Comparison of ENCODE assay signal across 8 cellular contexts in the genomic region with DNA sequence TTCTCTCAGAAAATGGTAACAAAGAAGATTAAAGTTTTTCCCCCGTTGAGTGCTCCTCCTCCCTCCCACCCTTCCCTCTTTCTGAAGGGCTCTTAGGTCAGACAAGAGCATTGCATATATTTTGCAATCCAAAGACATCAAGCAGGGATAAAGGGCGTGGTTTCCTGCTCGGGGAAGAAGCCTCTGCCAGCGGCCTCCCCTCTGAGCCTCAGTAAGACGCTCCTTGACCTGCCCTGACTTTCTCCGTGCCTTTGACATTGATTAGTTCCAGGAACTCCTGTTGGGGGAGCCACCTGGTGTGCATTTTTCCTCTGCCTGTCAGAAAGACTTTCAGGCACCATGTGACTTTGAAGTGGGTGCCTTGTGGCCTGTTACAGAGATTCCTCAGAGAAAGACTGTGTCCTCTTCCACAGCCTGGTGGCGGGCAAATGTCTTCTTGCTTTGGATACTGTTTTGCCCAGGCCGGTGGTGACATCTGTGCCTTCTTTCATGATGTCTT.
DNase-seq lines count a peak whose midpoint lies in the region; ATAC-seq, FAIRE-seq and TF ChIP-seq lines count a peak whose summit lies in the region.

No MANE protein-coding gene starts in this region.

- no peaks in the 10 kb centered on the region for H3K9me3 ChIP-seq in CD4-positive, CD25-positive, alpha-beta regulatory T cell (ENCODE audit: control insufficient read depth in 2 of 2, low read length in 2 of 2)
- peaks cover 10% of the 10 kb centered on the region for H3K9me3 ChIP-seq in WERI-Rb-1 (ENCODE audit: severe bottlenecking)
- no peaks in the 10 kb centered on the region for H3K9me3 ChIP-seq in small intestine (ENCODE audit: control insufficient read depth, low read depth)

- peak overlapping the region in 2 of 3 donors; percentile 72 to 89 for H3K27ac Mint-ChIP-seq in CD4-positive, CD25-positive, alpha-beta regulatory T cell

- H3K4me1 Mint-ChIP-seq in CD4-positive, CD25-positive, alpha-beta regulatory T cell = peaks cover 18 to 35% (median 31%) of the 10 kb centered on the region in 4 donors

- DNase-seq in CD4-positive, CD25-positive, alpha-beta regulatory T cell = peak in 1 of 3 donors; percentile 82
- DNase-seq in MV-4-11 (lab: John Stamatoyannopoulos, UW) (peak; percentile 90), WERI-Rb-1 (peak; percentile 92), fibroblast of the conjunctiva (ENCODE audit: low read depth) (peak; percentile 84), small intestine (peak; percentile 49), OCI-M2 (lab: John Stamatoyannopoulos, UW; ENCODE audit: unreplicated experiment) (no peak)

- no peak overlapping the region for H3K4me3 ChIP-seq in CD4-positive, CD25-positive, alpha-beta regulatory T cell (ENCODE audit: low read depth, low read length)
- H3K4me3 ChIP-seq in WERI-Rb-1 (ENCODE audit: low read depth, low read length) = no peak overlapping the region
- no peak overlapping the region for H3K4me3 ChIP-seq in small intestine (ENCODE audit: low read depth in 1 of 2, low read length in 2 of 2)

- ATAC-seq in CD4-positive, CD25-positive, alpha-beta regulatory T cell (ENCODE audit: low read depth in 2 of 2) = peak in 1 of 2 donors; percentile 39
- ATAC-seq in HG02981 (IDR thresholded peaks at IDR 0.05; ENCODE audit: unreplicated experiment) (no peak), HG03135 (IDR thresholded peaks at IDR 0.05; ENCODE audit: unreplicated experiment) (no peak)

- no peaks in the 10 kb centered on the region for H3K27me3 ChIP-seq in CD4-positive, CD25-positive, alpha-beta regulatory T cell (ENCODE audit: control insufficient read depth, insufficient read depth, low read length)
- no peaks in the 10 kb centered on the region for H3K27me3 ChIP-seq in WERI-Rb-1 (ENCODE audit: insufficient read depth, low read depth, severe bottlenecking)
- no peaks in the 10 kb centered on the region for H3K27me3 ChIP-seq in small intestine (ENCODE audit: control insufficient read depth in 2 of 2, insufficient read depth in 2 of 2, low read length in 2 of 2)

- no peaks in the 10 kb centered on the region for H3K9me3 Mint-ChIP-seq in CD4-positive, CD25-positive, alpha-beta regulatory T cell

- no peak overlapping the region for H3K27ac ChIP-seq in CD4-positive, CD25-positive, alpha-beta regulatory T cell (ENCODE audit: insufficient read depth, low read length, poor library complexity, severe bottlenecking)
- peak overlapping the region; percentile 71 for H3K27ac ChIP-seq in WERI-Rb-1
- peak overlapping the region in 1 of 2 donors; percentile 4 for H3K27ac ChIP-seq in small intestine (ENCODE audit: low read depth in 1 of 2, low read length in 1 of 2)

- H3K4me1 ChIP-seq in CD4-positive, CD25-positive, alpha-beta regulatory T cell (ENCODE audit: control insufficient read depth, insufficient read depth, low read length, poor library complexity, severe bottlenecking) = peaks cover 23% of the 10 kb centered on the region
- H3K4me1 ChIP-seq in small intestine (ENCODE audit: control insufficient read depth in 2 of 2, insufficient read depth in 1 of 2, low read depth in 1 of 2, low read length in 1 of 2) = peaks cover 4 to 20% of the 10 kb centered on the region in 2 donors

- no peak for FAIRE-seq in small intestine (lab: Jason Lieb, UNC)

- no peaks in the 10 kb centered on the region for H3K27me3 Mint-ChIP-seq in CD4-positive, CD25-positive, alpha-beta regulatory T cell

- H3K36me3 Mint-ChIP-seq in CD4-positive, CD25-positive, alpha-beta regulatory T cell = no peaks in the 10 kb centered on the region

- peak overlapping the region in 2 of 4 donors; percentile 46 to 52 for H3K4me3 Mint-ChIP-seq in CD4-positive, CD25-positive, alpha-beta regulatory T cell

- peak; percentile 19; the same call in 1 of the 2 replicates for TF ChIP-seq CTCF in WERI-Rb-1 (IDR thresholded peaks at IDR 0.05; ENCODE audit: low read depth, low read length)

- no peaks in the 10 kb centered on the region for H3K36me3 ChIP-seq in CD4-positive, CD25-positive, alpha-beta regulatory T cell (ENCODE audit: control insufficient read depth, insufficient read depth, low read length)
- H3K36me3 ChIP-seq in WERI-Rb-1 (no peaks in the 10 kb centered on the region), small intestine (ENCODE audit: control insufficient read depth in 2 of 2, insufficient read depth in 2 of 2, low read length in 2 of 2) (no peaks in the 10 kb centered on the region)

- WGBS in small intestine, 3 donors = 31 to 40% (median 35%) methylated on average over 8 of the region's 8 CpGs
